ENCODE assay signal across 30 cellular contexts in genomic region chr7:144632724-144633123, GRCh38.
"Had no signal": no experiment of that assay in that cellular context is flagged by ENCODE, and none has a peak within 500 bp of the region (broad histone marks: within the 10 kb centered on the region; RNA-seq: fewer than 3 reads in every experiment).

No MANE protein-coding gene starts in this region.

- ATAC-seq: activated CD4-positive, alpha-beta T cell treated with anti-CD3 and anti-CD28 coated beads for 36 hours; activated CD8-positive, alpha-beta memory T cell treated with anti-CD3 and anti-CD28 coated beads, Interleukin-2, amount 10 ng/mL, durations not matched to agents 7 days and 5 days; activated CD8-positive, alpha-beta T cell treated with anti-CD3 and anti-CD28 coated beads, Interleukin-2, amount 10 ng/mL, durations not matched to agents 7 days and 5 days; activated naive CD8-positive, alpha-beta T cell treated with anti-CD3 and anti-CD28 coated beads, Interleukin-2, amount 50 U/mL, for 24 hours; gastroesophageal sphincter had no signal

- H3K9me3 ChIP-seq: adrenal gland, breast epithelium, colonic mucosa, esophagus squamous epithelium, gastroesophageal sphincter had no signal

- H3K4me1 ChIP-seq: adrenal gland, breast epithelium, colonic mucosa, esophagus squamous epithelium, gastroesophageal sphincter had no signal

- H3K36me3 ChIP-seq: adrenal gland, breast epithelium, cardiac muscle cell, colonic mucosa, esophagus squamous epithelium, gastroesophageal sphincter had no signal

- H3K27me3 ChIP-seq: adrenal gland, breast epithelium, cardiac muscle cell, colonic mucosa, dorsolateral prefrontal cortex, esophagus squamous epithelium, gastroesophageal sphincter had no signal

- DNase-seq: activated CD4-positive, alpha-beta memory T cell treated with anti-CD3 and anti-CD28 coated beads for 36 hours; activated CD4-positive, alpha-beta T cell treated with anti-CD3 and anti-CD28 coated beads for 36 hours; activated CD4-positive, alpha-beta T cell treated with anti-CD3 and anti-CD28 coated beads, Interleukin-2, amount 10 ng/mL, durations not matched to agents 24 days and 14 days; activated CD4-positive, CD25-positive, alpha-beta regulatory T cell; activated CD4-positive, CD25-positive, alpha-beta regulatory T cell treated with anti-CD3 and anti-CD28 coated beads, Interleukin-2, amount 50 U/mL, for 72 hours; activated CD8-positive, alpha-beta memory T cell treated with anti-CD3 and anti-CD28 coated beads, Interleukin-2, amount 10 ng/mL, durations not matched to agents 7 days and 5 days; activated CD8-positive, alpha-beta memory T cell treated with anti-CD3 and anti-CD28 coated beads, Interleukin-2, amount 50 U/mL, for 4 hours; activated CD8-positive, alpha-beta T cell treated with anti-CD3 and anti-CD28 coated beads, Interleukin-2, amount 10 ng/mL, durations not matched to agents 7 days and 5 days; activated effector memory CD4-positive, alpha-beta T cell treated with anti-CD3 and anti-CD28 coated beads, Interleukin-2, amount 50 U/mL, for 16 hours; activated naive CD4-positive, alpha-beta T cell treated with anti-CD3 and anti-CD28 coated beads for 36 hours; activated naive CD8-positive, alpha-beta T cell treated with anti-CD3 and anti-CD28 coated beads for 36 hours; activated naive CD8-positive, alpha-beta T cell treated with anti-CD3 and anti-CD28 coated beads, Interleukin-2, amount 50 U/mL, for 24 hours; activated T-cell treated with anti-CD3 and anti-CD28 coated beads, Interleukin-2, amount 50 U/mL, for 1 hour; activated T-cell treated with anti-CD3 and anti-CD28 coated beads, Interleukin-2, amount 50 U/mL, for 48 hours; adrenal gland; amygdala; aorta; central memory CD4-positive, alpha-beta T cell; cerebellar nuclear complex; colonic mucosa; dorsolateral prefrontal cortex; effector memory CD4-positive, alpha-beta T cell; esophagus squamous epithelium; foreskin melanocyte; head of caudate nucleus; hippocampal formation; T-helper 2 cell had no signal

- H3K4me3 ChIP-seq: adrenal gland, breast epithelium, cardiac muscle cell, colonic mucosa, dorsolateral prefrontal cortex, esophagus squamous epithelium, gastroesophageal sphincter had no signal
